Comparison of ENCODE assay signal across 9 cellular contexts in genomic region chr19:18432275-18433038, GRCh38. TPM values are rescaled to one million over a fixed set of nuclear protein-coding genes. Genes with fewer than 3 reads are reported as not detected.
DNase-seq lines count a peak whose midpoint lies in the region; ATAC-seq and TF ChIP-seq lines count a peak whose summit lies in the region.
"Had no signal": no experiment of that assay in that cellular context is flagged by ENCODE, and none has a peak within 500 bp of the region (broad histone marks: within the 10 kb centered on the region; RNA-seq: fewer than 3 reads in every experiment).

No MANE protein-coding gene starts in this region.

- H3K4me3 Mint-ChIP-seq in T-helper 1 cell treated with Interleukin-12 subunit alpha and Interleukin-12 subunit beta and Interleukin-4 antibody, amounts not matched to agents 30 μg/mL and 1 μg/mL, for 36 hours = no peak overlapping the region
- H3K4me3 Mint-ChIP-seq in activated T-cell treated with anti-CD3 and anti-CD28 coated beads, Interleukin-2, amount 50 U/mL, for 72 hours = peak overlapping the region; percentile 10 to 77

- peak overlapping the region; percentile 41 for H3K27ac Mint-ChIP-seq in T-helper 1 cell treated with Interleukin-12 subunit alpha and Interleukin-12 subunit beta and Interleukin-4 antibody, amounts not matched to agents 30 μg/mL and 1 μg/mL, for 36 hours
- no peak overlapping the region for H3K27ac Mint-ChIP-seq in activated T-cell treated with anti-CD3 and anti-CD28 coated beads, Interleukin-2, amount 50 U/mL, for 72 hours

- no peaks in the 10 kb centered on the region for H3K9me3 Mint-ChIP-seq in T-helper 1 cell treated with Interleukin-12 subunit alpha and Interleukin-12 subunit beta and Interleukin-4 antibody, amounts not matched to agents 30 μg/mL and 1 μg/mL, for 36 hours
- H3K9me3 Mint-ChIP-seq in activated T-cell treated with anti-CD3 and anti-CD28 coated beads, Interleukin-2, amount 50 U/mL, for 72 hours = no peaks in the 10 kb centered on the region

- H3K36me3 Mint-ChIP-seq in T-helper 1 cell treated with Interleukin-12 subunit alpha and Interleukin-12 subunit beta and Interleukin-4 antibody, amounts not matched to agents 30 μg/mL and 1 μg/mL, for 36 hours (ENCODE audit: low read depth) = peaks cover 3% of the 10 kb centered on the region
- H3K36me3 Mint-ChIP-seq in activated T-cell treated with anti-CD3 and anti-CD28 coated beads, Interleukin-2, amount 50 U/mL, for 72 hours (ENCODE audit: insufficient read depth in 2 of 2) = peaks cover 0 to 2% of the 10 kb centered on the region in 2 donors

- peak overlapping the region; percentile 62 to 64 for H3K27ac ChIP-seq in tibial artery

- H3K27me3 ChIP-seq in tibial artery = peaks cover 0 to 12% of the 10 kb centered on the region in 2 donors

- H3K9me3 ChIP-seq in iPS-18c (ENCODE audit: control insufficient read depth, insufficient read depth, low read length) (no peaks in the 10 kb centered on the region), tibial artery (no peaks in the 10 kb centered on the region)

- peaks cover 0 to 48% (median 40%) of the 10 kb centered on the region in 4 donors for H3K4me1 ChIP-seq in tibial artery

- H3K27me3 Mint-ChIP-seq in T-helper 1 cell treated with Interleukin-12 subunit alpha and Interleukin-12 subunit beta and Interleukin-4 antibody, amounts not matched to agents 30 μg/mL and 1 μg/mL, for 36 hours (ENCODE audit: low read depth) = no peaks in the 10 kb centered on the region
- H3K27me3 Mint-ChIP-seq in activated T-cell treated with anti-CD3 and anti-CD28 coated beads, Interleukin-2, amount 50 U/mL, for 72 hours (ENCODE audit: low read depth) = no peaks in the 10 kb centered on the region

- peaks cover 5 to 28% (median 15%) of the 10 kb centered on the region in 3 donors for H3K36me3 ChIP-seq in tibial artery

- TF ChIP-seq CTCF in tibial artery (IDR thresholded peaks at IDR 0.05) = no peak

- peaks cover 7% of the 10 kb centered on the region for H3K4me1 Mint-ChIP-seq in T-helper 1 cell treated with Interleukin-12 subunit alpha and Interleukin-12 subunit beta and Interleukin-4 antibody, amounts not matched to agents 30 μg/mL and 1 μg/mL, for 36 hours (ENCODE audit: low read depth)
- peaks cover 18% of the 10 kb centered on the region for H3K4me1 Mint-ChIP-seq in activated T-cell treated with anti-CD3 and anti-CD28 coated beads, Interleukin-2, amount 50 U/mL, for 72 hours (ENCODE audit: low read depth)

- no peak for ATAC-seq in activated T-cell treated with anti-CD3 and anti-CD28 coated beads, Interleukin-2, amount 50 U/mL, for 72 hours (replicated peaks in 1 of 2)
- ATAC-seq in HG03460 (IDR thresholded peaks at IDR 0.05; ENCODE audit: unreplicated experiment) = no peak

- H3K4me3 ChIP-seq in iPS-18c (ENCODE audit: insufficient read depth, low read depth, low read length) (peak overlapping the region; percentile 58), tibial artery (peak overlapping the region in 1 of 2 donors; percentile 50)

- DNase-seq in T-helper 1 cell (no peak), tibial artery (peak in 1 of 2 donors; percentile 68), NCI-H2171 treated with DMSO at 0.1 percent for 48 hours (lab: John Stamatoyannopoulos, UW) (no peak), NOMO-1 treated with DMSO at 0.1 percent for 48 hours (lab: John Stamatoyannopoulos, UW; ENCODE audit: unreplicated experiment) (no peak)
- no peak for DNase-seq in activated T-cell treated with anti-CD3 and anti-CD28 coated beads, Interleukin-2, amount 50 U/mL, for 72 hours
- DNase-seq: ACHN had no signal

- intact Hi-C loops in tibial artery (cut with DNase I; ENCODE audit: low total_unique reads) = no loop called here

RNA-seq across cellular contexts. Expression of gene ISYNA1, which starts 5.5 kb away (rescaled TPM):
- 10 to 100 TPM; 20.5 to 24.8 TPM for total RNA-seq in activated T-cell treated with anti-CD3 and anti-CD28 coated beads, Interleukin-2, amount 50 U/mL, for 72 hours

RNA-seq across cellular contexts. Expression of gene SSBP4, which starts 13.3 kb away (rescaled TPM):
- 10 to 100 TPM; 46.8 to 48.1 TPM for total RNA-seq in activated T-cell treated with anti-CD3 and anti-CD28 coated beads, Interleukin-2, amount 50 U/mL, for 72 hours

RNA-seq across cellular contexts. Expression of gene LRRC25, which starts 35.0 kb away (rescaled TPM):
- total RNA-seq in activated T-cell treated with anti-CD3 and anti-CD28 coated beads, Interleukin-2, amount 50 U/mL, for 72 hours = not detected

RNA-seq across cellular contexts. Expression of gene GDF15, which starts 46.5 kb away (rescaled TPM):
- under 1 TPM in 1 of 2 donors, not detected in 1; 0.60 TPM for total RNA-seq in activated T-cell treated with anti-CD3 and anti-CD28 coated beads, Interleukin-2, amount 50 U/mL, for 72 hours
